Comparison of ENCODE assay signal across 19 cellular contexts in genomic region chr22:21761086-21761485, GRCh38. TPM values are rescaled to one million over a fixed set of nuclear protein-coding genes. Genes with fewer than 3 reads are reported as not detected.
DNase-seq lines count a peak whose midpoint lies in the region; ATAC-seq, FAIRE-seq and TF ChIP-seq lines count a peak whose summit lies in the region.
"Had no signal": no experiment of that assay in that cellular context is flagged by ENCODE, and none has a peak within 500 bp of the region (broad histone marks: within the 10 kb centered on the region; RNA-seq: fewer than 3 reads in every experiment).

No MANE protein-coding gene starts in this region.

- H2BK20ac ChIP-seq in IMR-90 (ENCODE audit: low read depth, low read length) = peak overlapping the region; percentile 28; the same call in 1 of the 2 replicates

- intact Hi-C loops in IMR-90 (cut with micrococcal nuclease) = loop anchor here (5.0 kb wide), 1 partner anchor 106 kb away; the partner anchor contains the start of gene MAPK1
- intact Hi-C loops in K562 (cut with micrococcal nuclease) = no loop called here
- intact Hi-C loops in esophagus muscularis mucosa (cut with DNase I) = no loop called here

- H3K9me1 ChIP-seq in IMR-90 (ENCODE audit: insufficient read depth, low read length) = peaks cover 39% of the 10 kb centered on the region
- peaks cover 7% of the 10 kb centered on the region for H3K9me1 ChIP-seq in K562 (ENCODE audit: control insufficient read depth, insufficient read depth, low read length)

- POLR2A ChIA-PET in IMR-90 (lab: Charles Lee; ENCODE audit: unreplicated experiment) = no interaction called here
- POLR2A ChIA-PET in K562 (lab: Yijun Ruan, JAX) = interaction anchor here (0.8 to 16.6 kb wide), 17 partner anchors 8 to 225 kb away, joined by 3 to 258 read pairs (median 5); partner anchors contain the start of genes MAPK1 and PPM1F

- TF ChIP-seq EP300 in K562 (IDR thresholded peaks at IDR 0.05; ENCODE audit: low read length) (no peak), esophagus muscularis mucosa (IDR thresholded peaks at IDR 0.05) (no peak)

- H2AFZ ChIP-seq in IMR-90 (replicated peaks; ENCODE audit: low read length, poor library complexity) (no peak overlapping the region), K562 (ENCODE audit: low read depth, low read length) (no peak overlapping the region), osteoblast (ENCODE audit: low read length) (no peak overlapping the region)

- peak overlapping the region; percentile 73; the same call in 1 of the 2 replicates for H2AK5ac ChIP-seq in IMR-90 (ENCODE audit: low read depth, low read length)

- H3K56ac ChIP-seq in IMR-90 (ENCODE audit: extremely low read depth, insufficient read depth, low read length) = no peak overlapping the region

- H3K27me3 ChIP-seq in IMR-90 (ENCODE audit: control insufficient read depth, insufficient read depth, low read length) (no peaks in the 10 kb centered on the region), K562 (ENCODE audit: control insufficient read depth in 2 of 2, insufficient read depth in 2 of 2, low read length in 2 of 2) (no peaks in the 10 kb centered on the region), osteoblast (ENCODE audit: insufficient read depth, low read length) (no peaks in the 10 kb centered on the region), esophagus muscularis mucosa (no peaks in the 10 kb centered on the region)
- H3K27me3 ChIP-seq: cardiac muscle cell had no signal

- H2AK9ac ChIP-seq in IMR-90 (replicated peaks; ENCODE audit: low read depth, low read length, poor library complexity) = peak overlapping the region; percentile 50

- in situ Hi-C loops in IMR-90 (cut with MboI; ENCODE audit: low sequenced_read_pairs) = no loop called here
- in situ Hi-C loops in K562 (cut with MboI) = no loop called here

- H3K14ac ChIP-seq in IMR-90 (replicated peaks; ENCODE audit: low read depth, low read length) = no peak overlapping the region

- no peak for TF ChIP-seq RAD21 in IMR-90 (IDR thresholded peaks at IDR 0.05; ENCODE audit: low read length)
- TF ChIP-seq RAD21 in K562 (CRISPR knock-in tag; conservative IDR thresholded peaks at IDR 0.05 in 1 of 2, IDR thresholded peaks at IDR 0.05 in 1 of 2) = no peak

- H3K4me3 ChIP-seq in IMR-90 (ENCODE audit: insufficient read depth, low read depth, low read length) (no peak overlapping the region), K562 (no peak overlapping the region), osteoblast (ENCODE audit: insufficient read depth, low read length) (no peak overlapping the region), esophagus muscularis mucosa (no peak overlapping the region)
- H3K4me3 ChIP-seq: cardiac muscle cell, prostate gland had no signal

- TF ChIP-seq POLR2A in IMR-90 (IDR thresholded peaks at IDR 0.05; ENCODE audit: low read depth, low read length) = no peak
- TF ChIP-seq POLR2A in K562 (conservative IDR thresholded peaks at IDR 0.05) = no peak
- TF ChIP-seq POLR2A in esophagus muscularis mucosa (IDR thresholded peaks at IDR 0.05; ENCODE audit: low read depth) = no peak

- H2BK15ac ChIP-seq in IMR-90 (ENCODE audit: low read depth, low read length) = peak overlapping the region; percentile 16; the same call in 1 of the 3 replicates

- peak overlapping the region in 1 of 2 experiments; percentile 53; a peak in 2 of 4 replicates for H4K8ac ChIP-seq in IMR-90 (ENCODE audit: low read depth in 2 of 2, low read length in 2 of 2)

- dilution Hi-C loops in IMR-90 (cut with HindIII; ENCODE audit: low sequenced_read_pairs, unreplicated experiment) = no loop called here

- peak overlapping the region; percentile 79; the same call in 1 of the 2 replicates for H4K91ac ChIP-seq in IMR-90 (ENCODE audit: insufficient read depth, low read depth, low read length)

- H4K5ac ChIP-seq in IMR-90 (ENCODE audit: low read depth, low read length) = peak overlapping the region; percentile 69; the same call in 1 of the 2 replicates

- no peak overlapping the region for H3K9ac ChIP-seq in IMR-90 (ENCODE audit: low read depth, low read length)
- no peak overlapping the region for H3K9ac ChIP-seq in K562 (ENCODE audit: insufficient read depth in 1 of 2, low read depth in 2 of 2, low read length in 2 of 2)

- H3K18ac ChIP-seq in IMR-90 (ENCODE audit: low read depth, low read length) = peak overlapping the region; percentile 70

- peak overlapping the region; percentile 17; the same call in 1 of the 2 replicates for H2BK120ac ChIP-seq in IMR-90 (ENCODE audit: low read depth, low read length)

- H3K36me3 ChIP-seq in IMR-90 (ENCODE audit: control insufficient read depth, insufficient read depth, low read length) (peaks cover 34% of the 10 kb centered on the region), K562 (ENCODE audit: control insufficient read depth, insufficient read depth, low read length) (peaks cover 91% of the 10 kb centered on the region), osteoblast (ENCODE audit: insufficient read depth, low read length) (peaks cover 52% of the 10 kb centered on the region), esophagus muscularis mucosa (peaks cover 14 to 95% (median 72%) of the 10 kb centered on the region in 4 donors)
- H3K36me3 ChIP-seq: prostate gland had no signal

- no CpG with 5 or more reads among the region's 2 CpGs for WGBS in IMR-90 (ENCODE audit: extremely low coverage in 2 of 2, insufficient read length in 1 of 2), 2 experiments
- WGBS in K562 (ENCODE audit: insufficient coverage, low coverage, missing lambda C conversion rate) = 94% methylated on average over 2 of the region's 2 CpGs
- 84% methylated on average over 2 of the region's 2 CpGs for WGBS in esophagus muscularis mucosa

- no peak for TF ChIP-seq CTCF in IMR-90 (conservative IDR thresholded peaks at IDR 0.05; ENCODE audit: low read depth, low read length)
- TF ChIP-seq CTCF in K562 (IDR thresholded peaks at IDR 0.05 in 2 of 3, conservative IDR thresholded peaks at IDR 0.05 in 1 of 3; ENCODE audit: insufficient read depth in 2 of 3, low read depth in 1 of 3, low read length in 3 of 3) = no peak
- TF ChIP-seq CTCF in osteoblast (IDR thresholded peaks at IDR 0.05; ENCODE audit: extremely low read depth, low read depth, low read length) = no peak
- TF ChIP-seq CTCF in esophagus muscularis mucosa (IDR thresholded peaks at IDR 0.05) = no peak

- H3K79me2 ChIP-seq in K562 (ENCODE audit: control insufficient read depth, insufficient read depth, low read length) (no peaks in the 10 kb centered on the region), osteoblast (ENCODE audit: insufficient read depth, low read length) (no peaks in the 10 kb centered on the region)

- H4K20me1 ChIP-seq in IMR-90 (ENCODE audit: insufficient read depth, low read length) (peaks cover 19% of the 10 kb centered on the region; the same call in 1 of the 2 replicates), K562 (replicated peaks; ENCODE audit: control insufficient read depth, insufficient read depth, low read length) (no peaks in the 10 kb centered on the region; the same call in 1 of the 2 replicates), osteoblast (ENCODE audit: insufficient read depth, low read length) (peaks cover 10% of the 10 kb centered on the region)

- no TSS peak for BruUV-seq in IMR-90 (replicated peaks; lab: Mats Ljungman, UMichigan)
- no TSS peak for BruUV-seq in K562 (replicated peaks; lab: Mats Ljungman, UMichigan)

- H2BK5ac ChIP-seq in IMR-90 (ENCODE audit: low read depth, low read length, poor library complexity, severe bottlenecking) = peak overlapping the region; percentile 99

- DNase-seq in activated T-cell treated with anti-CD3 and anti-CD28 coated beads for 48 hours (ENCODE audit: low read depth) = peak; percentile 18
- no peak for DNase-seq in activated T-cell treated with anti-CD3 and anti-CD28 coated beads for 4 hours
- peak; percentile 88 for DNase-seq in IMR-90
- no peak for DNase-seq in K562 (ENCODE audit: extremely low read depth in 1 of 4, low spot score in 3 of 4)
- no peak for DNase-seq in osteoblast (ENCODE audit: insufficient read length, low spot score, missing footprints)
- no peak for DNase-seq in RPMI8226
- DNase-seq in esophagus muscularis mucosa (ENCODE audit: extremely low spot score) = no peak
- no peak for DNase-seq in NCI-H2107 (lab: John Stamatoyannopoulos, UW)
- DNase-seq: activated CD8-positive, alpha-beta memory T cell treated with anti-CD3 and anti-CD28 coated beads, Interleukin-2, amount 50 U/mL, for 4 hours; CD4-positive, alpha-beta T cell; DMS79 treated with DMSO at 0.1 percent for 48 hours; naive thymus-derived CD4-positive, alpha-beta T cell; NCI-H1694 treated with DMSO at 0.1 percent for 48 hours; NCI-H345; Right ventricle myocardium superior had no signal

- no peak overlapping the region for H3K23ac ChIP-seq in IMR-90 (ENCODE audit: low read depth, low read length)

- peaks cover 17 to 50% of the 10 kb centered on the region in 2 experiments for H3K79me1 ChIP-seq in IMR-90 (ENCODE audit: low read depth in 1 of 2, low read length in 2 of 2)

- no peak for FAIRE-seq in K562 (lab: Jason Lieb, UNC)
- FAIRE-seq: keratinocyte had no signal

- peak overlapping the region; percentile 61 for H3K4ac ChIP-seq in IMR-90 (ENCODE audit: low read depth, low read length)

- H3K27ac ChIP-seq in IMR-90 (ENCODE audit: insufficient read depth, low read length) = peak overlapping the region; percentile 83
- H3K27ac ChIP-seq in K562 (ENCODE audit: extremely low read depth, low read depth, low read length) = no peak overlapping the region
- H3K27ac ChIP-seq in osteoblast (ENCODE audit: low read depth, low read length) = peak overlapping the region; percentile 66
- H3K27ac ChIP-seq in esophagus muscularis mucosa (replicated peaks in 1 of 4) = no peak overlapping the region
- H3K27ac ChIP-seq: cardiac muscle cell, prostate gland, VCaP had no signal

- CTCF ChIA-PET in IMR-90 (lab: Yijun Ruan, JAX) (interaction anchor here (0.5 to 1.3 kb wide), 3 partner anchors 14 to 102 kb away, joined by 3 to 6 read pairs (median 3); no protein-coding TSS in a partner anchor), K562 (lab: Yijun Ruan, JAX; ENCODE audit: low intra/inter-chr PET ratio) (no interaction called here)

- peak overlapping the region; percentile 90 for H3K4me2 ChIP-seq in IMR-90 (ENCODE audit: low read depth, low read length)
- H3K4me2 ChIP-seq in K562 (ENCODE audit: insufficient read depth, low read length) = no peak overlapping the region
- H3K4me2 ChIP-seq in osteoblast (ENCODE audit: insufficient read depth, low read length) = peak overlapping the region; percentile 13

- H3K4me1 ChIP-seq in IMR-90 (ENCODE audit: control insufficient read depth, insufficient read depth, low read length) = peaks cover 23% of the 10 kb centered on the region
- H3K4me1 ChIP-seq in K562 (replicated peaks in 1 of 2; ENCODE audit: control insufficient read depth in 2 of 2, insufficient read depth in 2 of 2, low read length in 2 of 2) = peaks cover 15 to 16% of the 10 kb centered on the region in 2 experiments
- H3K4me1 ChIP-seq in osteoblast (ENCODE audit: insufficient read depth, low read length) = peaks cover 29% of the 10 kb centered on the region
- peaks cover 5 to 28% (median 19%) of the 10 kb centered on the region in 4 donors for H3K4me1 ChIP-seq in esophagus muscularis mucosa
- H3K4me1 ChIP-seq: prostate gland had no signal

- ATAC-seq in IMR-90 (ENCODE audit: low read depth) (peak; percentile 71), K562 (peak; percentile 4; the same call in 2 of the 3 replicates)
- ATAC-seq: naive thymus-derived CD4-positive, alpha-beta T cell had no signal

- H3K9me3 ChIP-seq in IMR-90 (ENCODE audit: control insufficient read depth, insufficient read depth, low read length) (no peaks in the 10 kb centered on the region), K562 (replicated peaks; ENCODE audit: control insufficient read depth, insufficient read depth, low read depth, low read length) (no peaks in the 10 kb centered on the region), osteoblast (ENCODE audit: low read depth, low read length) (no peaks in the 10 kb centered on the region), esophagus muscularis mucosa (no peaks in the 10 kb centered on the region)
- H3K9me3 ChIP-seq: prostate gland had no signal

RNA-seq across cellular contexts. Expression of gene YPEL1, which starts 25.5 kb away (rescaled TPM):
- total RNA-seq in IMR-90 (2012; rRNA removed) (0.72 and 1.1 TPM in 2 replicates), K562 (2014; rRNA removed) (0.18 and 0.49 TPM in 2 replicates), K562 (2014; rRNA removed; fragmentation: Illumina TruSeq; extraction: Trizol) (0.41 and 0.47 TPM in 2 replicates), K562 (2015; rRNA removed; fragmentation: Illumina TruSeq; extraction: Trizol) (0.15 and 0.25 TPM in 2 replicates), K562 (2021) (0.53 and 0.54 TPM in 2 replicates), osteoblast (1.8 and 2.2 TPM in 2 replicates), esophagus muscularis mucosa (10 to 100 TPM; 12.0 to 30.7 (median 16.5) TPM)
- polyA plus RNA-seq in IMR-90 (2012; rRNA removed) (1.2 and 1.3 TPM in 2 replicates), K562 (2011; rRNA removed) (2.2 and 2.4 TPM in 2 replicates), K562 (2014; fragmentation: Illumina TruSeq; extraction: Trizol) (0.46 TPM in 2 replicates), K562 (2014; fragmentation: Nextera tagmentation; extraction: Ambion mirVana) (under 1 TPM; 0.07 to 0.10 TPM), K562 (2014; rRNA removed) (0.36 and 1.7 TPM in 2 replicates)
- polyA plus RNA-seq in IMR-90 (2012; cell fraction: cytosol; rRNA removed) = 1.5 and 2.4 TPM in 2 replicates
- polyA plus RNA-seq in IMR-90 (2012; cell fraction: nucleus; rRNA removed; ENCODE audit: low replicate concordance) = 1.5 and 3.2 TPM in 2 replicates
- total RNA-seq in K562 (2011; cell fraction: chromatin; rRNA removed; ENCODE audit: low replicate concordance) = 4.4 and 6.2 TPM in 2 replicates
- 3.0 TPM in 2 replicates for total RNA-seq in K562 (2011; cell fraction: nucleolus; rRNA removed)
- total RNA-seq in K562 (2011; cell fraction: nucleoplasm; rRNA removed) = 4.6 and 4.7 TPM in 2 replicates
- 0.63 and 1.4 TPM in 2 replicates for polyA plus RNA-seq in K562 (2011; cell fraction: cytosol; rRNA removed)
- 1.9 and 2.6 TPM in 2 replicates for polyA plus RNA-seq in K562 (2011; cell fraction: nucleus; rRNA removed)
- polyA plus RNA-seq in K562 (2012) = 0.59 and 4.0 TPM in 2 replicates
- 1.4 and 3.0 TPM in 2 replicates for polyA minus RNA-seq in K562 (2011; rRNA and poly(A)+ RNA removed)
- polyA minus RNA-seq in K562 (2011; cell fraction: cytosol; rRNA and poly(A)+ RNA removed) = 0.46 and 0.67 TPM in 2 replicates
- 0.67 and 1.00 TPM in 2 replicates for polyA minus RNA-seq in K562 (2011; cell fraction: nucleus; rRNA and poly(A)+ RNA removed)

Comparison
In these comparisons a context has a peak if more than half of its experiments do, and no peak if none do; other contexts are left out.
1. DNase-seq: peak in activated T-cell treated with anti-CD3 and anti-CD28 coated beads for 48 hours (single experiment) and IMR-90 (single experiment); none in activated T-cell treated with anti-CD3 and anti-CD28 coated beads for 4 hours (single experiment), K562 (0 of 4), osteoblast (single experiment), RPMI8226 (single experiment), esophagus muscularis mucosa (single experiment) and NCI-H2107 (single experiment).
2. H3K27ac ChIP-seq: peak in IMR-90 (single experiment) and osteoblast (single experiment); none in K562 (single experiment) and esophagus muscularis mucosa (0 of 4).